ENCODE assay signal across 14 cellular contexts in genomic region chr6:78462728-78463127, GRCh38.
DNase-seq lines count a peak whose midpoint lies in the region; ATAC-seq and TF ChIP-seq lines count a peak whose summit lies in the region.
"Had no signal": no experiment of that assay in that cellular context is flagged by ENCODE, and none has a peak within 500 bp of the region (broad histone marks: within the 10 kb centered on the region; RNA-seq: fewer than 3 reads in every experiment).

No MANE protein-coding gene starts in this region.

- no peak overlapping the region for H3K4me3 Mint-ChIP-seq in MCF 10A (ENCODE audit: unreplicated experiment)
- no peak overlapping the region for H3K4me3 Mint-ChIP-seq in CD8-positive, alpha-beta memory T cell
- H3K4me3 Mint-ChIP-seq: B cell; CD4-positive, alpha-beta T cell had no signal

- H3K36me3 Mint-ChIP-seq in MCF 10A (ENCODE audit: insufficient read depth, unreplicated experiment): no peaks in the 10 kb centered on the region
- peaks cover 0 to 2% (median 0%) of the 10 kb centered on the region in 3 donors for H3K36me3 Mint-ChIP-seq in CD8-positive, alpha-beta memory T cell

- peaks cover 9% of the 10 kb centered on the region for H3K9me3 Mint-ChIP-seq in MCF 10A (ENCODE audit: unreplicated experiment)
- H3K9me3 Mint-ChIP-seq in CD8-positive, alpha-beta memory T cell: peaks cover 0 to 6% (median 0%) of the 10 kb centered on the region in 5 donors

- H3K9me3 ChIP-seq in breast epithelium (peaks cover 0 to 2% of the 10 kb centered on the region in 2 donors), RWPE2 (ENCODE audit: severe bottlenecking) (no peaks in the 10 kb centered on the region)
- no peaks in the 10 kb centered on the region for H3K9me3 ChIP-seq in CD8-positive, alpha-beta memory T cell (ENCODE audit: low read length)

- H3K27me3 ChIP-seq in breast epithelium (no peaks in the 10 kb centered on the region), RWPE2 (ENCODE audit: insufficient read depth, poor library complexity, severe bottlenecking) (no peaks in the 10 kb centered on the region)
- no peaks in the 10 kb centered on the region for H3K27me3 ChIP-seq in CD8-positive, alpha-beta memory T cell (ENCODE audit: insufficient read depth, low read length, poor library complexity, severe bottlenecking)

- TF ChIP-seq CTCF in MCF 10A (IDR thresholded peaks at IDR 0.05; ENCODE audit: unreplicated experiment): no peak
- TF ChIP-seq CTCF in breast epithelium (IDR thresholded peaks at IDR 0.05): no peak
- TF ChIP-seq CTCF in RWPE2 (IDR thresholded peaks at IDR 0.05; ENCODE audit: poor library complexity, severe bottlenecking): no peak

- TF ChIP-seq POLR2A in breast epithelium (IDR thresholded peaks at IDR 0.05): no peak

- no peaks in the 10 kb centered on the region for H3K4me1 ChIP-seq in breast epithelium
- peaks cover 3% of the 10 kb centered on the region for H3K4me1 ChIP-seq in RWPE2 (ENCODE audit: insufficient read depth, poor library complexity, severe bottlenecking)
- H3K4me1 ChIP-seq in CD8-positive, alpha-beta memory T cell (ENCODE audit: insufficient read depth, low read length): no peaks in the 10 kb centered on the region

- intact Hi-C loops in MCF 10A (cut with micrococcal nuclease) (no loop called here), breast epithelium (cut with DNase I; ENCODE audit: low total_unique reads) (no loop called here)

- H3K27ac ChIP-seq in breast epithelium (no peak overlapping the region), RWPE2 (ENCODE audit: poor library complexity, severe bottlenecking) (no peak overlapping the region)
- H3K27ac ChIP-seq in CD8-positive, alpha-beta memory T cell (ENCODE audit: low read depth, low read length): no peak overlapping the region

- POLR2A ChIA-PET in MCF 10A (lab: Yijun Ruan, JAX): no interaction called here
- POLR2A ChIA-PET in CD8-positive, alpha-beta memory T cell (lab: Charles Lee): no interaction called here

- H3K4me3 ChIP-seq in breast epithelium: no peak overlapping the region
- no peak overlapping the region for H3K4me3 ChIP-seq in RWPE2 (ENCODE audit: severe bottlenecking)
- no peak overlapping the region for H3K4me3 ChIP-seq in CD8-positive, alpha-beta memory T cell (ENCODE audit: low read length)
- H3K4me3 ChIP-seq: GM12878 had no signal

- H3K27me3 Mint-ChIP-seq in MCF 10A (ENCODE audit: insufficient read depth, unreplicated experiment): no peaks in the 10 kb centered on the region
- no peaks in the 10 kb centered on the region for H3K27me3 Mint-ChIP-seq in CD8-positive, alpha-beta memory T cell
- H3K27me3 Mint-ChIP-seq: B cell; CD4-positive, alpha-beta T cell had no signal

- H3K27ac Mint-ChIP-seq in MCF 10A (ENCODE audit: low read depth, unreplicated experiment): no peak overlapping the region
- H3K27ac Mint-ChIP-seq in CD8-positive, alpha-beta memory T cell: no peak overlapping the region
- H3K27ac Mint-ChIP-seq: B cell; CD4-positive, alpha-beta T cell had no signal

- CTCF ChIA-PET in MCF 10A (lab: Yijun Ruan, JAX): interaction anchor here (0.5 to 0.6 kb wide), 2 partner anchors 1151 to 1602 kb away, joined by 3 to 4 read pairs; no protein-coding TSS in a partner anchor
- CTCF ChIA-PET in CD8-positive, alpha-beta memory T cell (lab: Charles Lee): no interaction called here

- BruUV-seq in MCF 10A (replicated peaks; lab: Mats Ljungman, UMichigan): no TSS peak

- DNase-seq in MCF 10A (ENCODE audit: unreplicated experiment): peak; percentile 38
- DNase-seq in breast epithelium (ENCODE audit: low spot score in 2 of 2): no peak
- peak; percentile 5 for DNase-seq in NCI-H69 (lab: John Stamatoyannopoulos, UW)
- no peak for DNase-seq in RWPE2 (ENCODE audit: low spot score)
- no peak for DNase-seq in CD8-positive, alpha-beta memory T cell
- no peak for DNase-seq in NCI-H774 (lab: John Stamatoyannopoulos, UW)
- no peak for DNase-seq in A172 (ENCODE audit: low spot score)
- DNase-seq: C1 segment of cervical spinal cord; CD4-positive, alpha-beta T cell; COR-L47; HCEC 1CT had no signal

- no peaks in the 10 kb centered on the region for H3K36me3 ChIP-seq in breast epithelium
- H3K36me3 ChIP-seq in RWPE2 (ENCODE audit: low read depth): no peaks in the 10 kb centered on the region
- H3K36me3 ChIP-seq in CD8-positive, alpha-beta memory T cell (ENCODE audit: insufficient read depth, low read length): no peaks in the 10 kb centered on the region

- peaks cover 6% of the 10 kb centered on the region for H3K4me1 Mint-ChIP-seq in MCF 10A (ENCODE audit: insufficient read depth, unreplicated experiment)
- no peaks in the 10 kb centered on the region for H3K4me1 Mint-ChIP-seq in CD8-positive, alpha-beta memory T cell
- H3K4me1 Mint-ChIP-seq: B cell had no signal

- peak; percentile 70; the same call in 2 of the 3 replicates for ATAC-seq in RWPE2 (ENCODE audit: low read depth)
- ATAC-seq: GM12878, HepG2 had no signal

Comparison
In these comparisons a context has a peak if more than half of its experiments do, and no peak if none do; other contexts are left out.
1. DNase-seq: peak in MCF 10A (single experiment) and NCI-H69 (single experiment); none in breast epithelium (0 of 2), RWPE2 (single experiment), CD8-positive, alpha-beta memory T cell (0 of 5), NCI-H774 (single experiment) and A172 (single experiment).